8 cellular contexts compared by ENCODE assay signal in the genomic region with DNA sequence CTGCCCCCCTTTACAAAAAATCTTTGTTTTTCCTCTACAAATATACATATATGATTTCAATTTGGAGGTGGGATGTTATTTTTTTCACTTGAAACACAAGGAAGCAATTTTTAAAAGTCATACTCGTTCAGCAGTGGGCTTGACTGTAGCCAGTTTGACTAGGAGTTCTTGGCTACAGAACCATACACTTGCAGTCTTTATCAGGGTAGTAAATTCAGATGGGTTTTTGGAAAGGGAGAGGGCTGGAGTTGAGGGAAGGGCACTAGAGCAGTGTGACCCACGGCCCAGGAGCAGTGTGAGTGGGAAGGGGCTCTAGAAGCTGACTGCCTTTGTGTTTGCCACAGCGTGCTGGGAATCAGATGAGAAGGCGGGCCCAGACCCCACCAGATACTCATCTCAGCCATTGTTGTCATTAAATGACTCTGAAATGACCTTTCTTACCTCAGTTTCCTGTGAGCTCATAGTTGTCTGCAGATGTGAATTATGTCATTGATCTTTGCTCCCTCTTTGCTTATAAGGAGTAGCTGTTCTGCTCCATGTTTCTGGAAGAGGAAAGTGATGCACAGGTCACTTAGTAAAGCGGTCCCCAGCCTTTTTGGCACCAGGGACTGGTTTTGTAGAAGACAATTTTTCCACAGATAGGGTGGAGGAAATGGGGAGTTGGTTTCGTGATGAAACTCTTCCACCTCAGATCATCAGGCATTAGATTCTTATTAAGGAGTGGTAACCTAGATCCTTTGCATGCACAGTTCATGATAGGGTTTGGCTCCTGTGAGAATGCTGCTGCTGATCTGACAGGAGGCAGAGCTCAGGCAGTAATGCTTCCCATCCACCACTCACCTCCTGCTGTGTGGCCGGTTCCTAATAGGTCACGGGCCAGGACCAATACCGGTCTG.
DNase-seq lines count a peak whose midpoint lies in the region; ATAC-seq and TF ChIP-seq lines count a peak whose summit lies in the region.

No MANE protein-coding gene starts in this region.

- H3K4ac ChIP-seq in IMR-90 (ENCODE audit: low read depth, low read length), result peak overlapping the region; percentile 86

- peaks cover 5% of the 10 kb centered on the region for H3K9me3 Mint-ChIP-seq in activated CD8-positive, alpha-beta T cell treated with anti-CD3 and anti-CD28 coated beads for 36 hours

- peaks cover 46% of the 10 kb centered on the region for H3K9me1 ChIP-seq in IMR-90 (ENCODE audit: insufficient read depth, low read length)

- H4K8ac ChIP-seq in IMR-90 (ENCODE audit: low read depth in 2 of 2, low read length in 2 of 2), result peak overlapping the region; percentile 14 to 86; a peak in 3 of 4 replicates

- H3K9me3 ChIP-seq in IMR-90 (ENCODE audit: control insufficient read depth, insufficient read depth, low read length), result no peaks in the 10 kb centered on the region

- no TSS peak for BruUV-seq in IMR-90 (replicated peaks; lab: Mats Ljungman, UMichigan)

- TF ChIP-seq RAD21 in IMR-90 (IDR thresholded peaks at IDR 0.05; ENCODE audit: low read length), result no peak; the same call in 1 of the 2 replicates

- no peak overlapping the region for H3K4me3 ChIP-seq in IMR-90 (ENCODE audit: insufficient read depth, low read depth, low read length)

- peak overlapping the region; percentile 59 for H2BK20ac ChIP-seq in IMR-90 (ENCODE audit: low read depth, low read length)

- H2AK9ac ChIP-seq in IMR-90 (replicated peaks; ENCODE audit: low read depth, low read length, poor library complexity), result peak overlapping the region; percentile 68

- peak overlapping the region; percentile 97 for H3K18ac ChIP-seq in IMR-90 (ENCODE audit: low read depth, low read length)

- DNase-seq in IMR-90 (peak; percentile 91), foreskin keratinocyte (peak; percentile 63 to 78), NCI-H2196 treated with DMSO at 0.1 percent for 48 hours (lab: John Stamatoyannopoulos, UW; ENCODE audit: unreplicated experiment) (no peak), NCI-H526 (lab: John Stamatoyannopoulos, UW) (no peak), NCI-H2081 (lab: John Stamatoyannopoulos, UW) (no peak)
- peak; percentile 79 for DNase-seq in activated CD8-positive, alpha-beta T cell treated with anti-CD3 and anti-CD28 coated beads for 36 hours
- DNase-seq in stimulated activated CD4-positive, alpha-beta T cell treated with anti-CD3 and anti-CD28 coated beads, Interleukin-1b, Interleukin-23, amount 100 ng/mL, for 48 hours, result peak; percentile 72

- peak overlapping the region; percentile 91 for H2BK5ac ChIP-seq in IMR-90 (ENCODE audit: low read depth, low read length, poor library complexity, severe bottlenecking)

- no peak overlapping the region for H2AFZ ChIP-seq in IMR-90 (replicated peaks; ENCODE audit: low read length, poor library complexity)

- WGBS in IMR-90 (ENCODE audit: extremely low coverage in 2 of 2, insufficient read length in 1 of 2), 2 experiments, result 87% methylated on average over 3 of the region's 9 CpGs; no CpG with 5 or more reads in 1 of the 2 experiments

- TF ChIP-seq CTCF in IMR-90 (conservative IDR thresholded peaks at IDR 0.05; ENCODE audit: low read depth, low read length) (no peak), foreskin keratinocyte (conservative IDR thresholded peaks at IDR 0.05) (no peak)
- no peak for TF ChIP-seq CTCF in activated CD8-positive, alpha-beta T cell treated with anti-CD3 and anti-CD28 coated beads for 36 hours (IDR thresholded peaks at IDR 0.05)

- peak overlapping the region; percentile 75; the same call in 1 of the 2 replicates for H3K56ac ChIP-seq in IMR-90 (ENCODE audit: extremely low read depth, insufficient read depth, low read length)

- H3K36me3 ChIP-seq in IMR-90 (ENCODE audit: control insufficient read depth, insufficient read depth, low read length), result peaks cover 1% of the 10 kb centered on the region; the same call in 1 of the 2 replicates

- peaks cover 34% of the 10 kb centered on the region; the same call in 1 of the 2 replicates for H4K20me1 ChIP-seq in IMR-90 (ENCODE audit: insufficient read depth, low read length)

- H3K9ac ChIP-seq in IMR-90 (ENCODE audit: low read depth, low read length), result peak overlapping the region; percentile 57

- peak overlapping the region; percentile 71; the same call in 1 of the 2 replicates for H4K5ac ChIP-seq in IMR-90 (ENCODE audit: low read depth, low read length)

- H3K27ac ChIP-seq in IMR-90 (ENCODE audit: insufficient read depth, low read length) (peak overlapping the region; percentile 94), foreskin keratinocyte (peak overlapping the region; percentile 99)

- in situ Hi-C loops in IMR-90 (cut with MboI; ENCODE audit: low sequenced_read_pairs), result no loop called here

- H3K79me1 ChIP-seq in IMR-90 (ENCODE audit: low read depth in 1 of 2, low read length in 2 of 2), result peaks cover 59 to 82% of the 10 kb centered on the region in 2 experiments

- POLR2A ChIA-PET in IMR-90 (lab: Charles Lee; ENCODE audit: unreplicated experiment), result no interaction called here
- POLR2A ChIA-PET in activated CD8-positive, alpha-beta T cell treated with anti-CD3 and anti-CD28 coated beads for 36 hours (lab: Charles Lee), result interaction anchor here (0.9 to 9.1 kb wide), 6 partner anchors 9 to 25 kb away, joined by 3 to 100 read pairs (median 4); no protein-coding TSS in a partner anchor

- H3K14ac ChIP-seq in IMR-90 (replicated peaks; ENCODE audit: low read depth, low read length), result peak overlapping the region; percentile 76

- peak; percentile 57; the same call in 1 of the 2 replicates for TF ChIP-seq POLR2A in IMR-90 (IDR thresholded peaks at IDR 0.05; ENCODE audit: low read depth, low read length)

- no peaks in the 10 kb centered on the region for H3K27me3 Mint-ChIP-seq in activated CD8-positive, alpha-beta T cell treated with anti-CD3 and anti-CD28 coated beads for 36 hours

- H3K23ac ChIP-seq in IMR-90 (ENCODE audit: low read depth, low read length), result peak overlapping the region; percentile 22; the same call in 1 of the 2 replicates

- peak; percentile 24 for ATAC-seq in IMR-90 (ENCODE audit: low read depth)
- ATAC-seq in activated CD8-positive, alpha-beta T cell treated with anti-CD3 and anti-CD28 coated beads for 36 hours, result peak; percentile 32
- no peak for ATAC-seq in foreskin keratinocyte
- ATAC-seq in GM21529 (IDR thresholded peaks at IDR 0.05; ENCODE audit: unreplicated experiment), result no peak

- intact Hi-C loops in IMR-90 (cut with micrococcal nuclease), result loop anchor here (5.0 kb wide), 1 partner anchor 241 kb away; a partner anchor contains a TSS
- intact Hi-C loops in activated CD8-positive, alpha-beta T cell treated with anti-CD3 and anti-CD28 coated beads for 36 hours (cut with micrococcal nuclease), result loop anchor here (2.0 to 10.0 kb wide), 3 partner anchors 14 to 652 kb away; no protein-coding TSS in a partner anchor

- peak overlapping the region; percentile 88 for H2BK120ac ChIP-seq in IMR-90 (ENCODE audit: low read depth, low read length)

- peak overlapping the region; percentile 43 for H3K4me3 Mint-ChIP-seq in activated CD8-positive, alpha-beta T cell treated with anti-CD3 and anti-CD28 coated beads for 36 hours

- peaks cover 23% of the 10 kb centered on the region for H3K36me3 Mint-ChIP-seq in activated CD8-positive, alpha-beta T cell treated with anti-CD3 and anti-CD28 coated beads for 36 hours (ENCODE audit: low read depth)

- H2BK15ac ChIP-seq in IMR-90 (ENCODE audit: low read depth, low read length), result peak overlapping the region; percentile 47; the same call in 2 of the 3 replicates

- H3K27me3 ChIP-seq in IMR-90 (ENCODE audit: control insufficient read depth, insufficient read depth, low read length) (no peaks in the 10 kb centered on the region), foreskin keratinocyte (no peaks in the 10 kb centered on the region)

- H3K4me1 ChIP-seq in IMR-90 (ENCODE audit: control insufficient read depth, insufficient read depth, low read length) (peaks cover 35% of the 10 kb centered on the region), foreskin keratinocyte (peaks cover 78% of the 10 kb centered on the region)

- peak overlapping the region; percentile 86 for H4K91ac ChIP-seq in IMR-90 (ENCODE audit: insufficient read depth, low read depth, low read length)

- peak overlapping the region; percentile 75 for H3K4me2 ChIP-seq in IMR-90 (ENCODE audit: low read depth, low read length)

- dilution Hi-C loops in IMR-90 (cut with HindIII; ENCODE audit: low sequenced_read_pairs, unreplicated experiment), result no loop called here

- CTCF ChIA-PET in IMR-90 (lab: Yijun Ruan, JAX), result no interaction called here
- CTCF ChIA-PET in activated CD8-positive, alpha-beta T cell treated with anti-CD3 and anti-CD28 coated beads for 36 hours (lab: Charles Lee), result interaction anchor here (3.1 to 3.6 kb wide), 2 partner anchors 10 to 13 kb away, joined by 9 to 24 read pairs; no protein-coding TSS in a partner anchor

- H3K27ac Mint-ChIP-seq in activated CD8-positive, alpha-beta T cell treated with anti-CD3 and anti-CD28 coated beads for 36 hours, result peak overlapping the region; percentile 96

- peak overlapping the region; percentile 93 for H2AK5ac ChIP-seq in IMR-90 (ENCODE audit: low read depth, low read length)

- H3K4me1 Mint-ChIP-seq in activated CD8-positive, alpha-beta T cell treated with anti-CD3 and anti-CD28 coated beads for 36 hours (ENCODE audit: low read depth), result peaks cover 92% of the 10 kb centered on the region

TF ChIP-seq in IMR-90, 13 proteins besides CTCF, POLR2A, EP300 and RAD21:
- peak; percentile 48 for TF ChIP-seq FOS (IDR thresholded peaks at IDR 0.05; ENCODE audit: low read depth, low read length)
- TF ChIP-seq, protein P1, sequence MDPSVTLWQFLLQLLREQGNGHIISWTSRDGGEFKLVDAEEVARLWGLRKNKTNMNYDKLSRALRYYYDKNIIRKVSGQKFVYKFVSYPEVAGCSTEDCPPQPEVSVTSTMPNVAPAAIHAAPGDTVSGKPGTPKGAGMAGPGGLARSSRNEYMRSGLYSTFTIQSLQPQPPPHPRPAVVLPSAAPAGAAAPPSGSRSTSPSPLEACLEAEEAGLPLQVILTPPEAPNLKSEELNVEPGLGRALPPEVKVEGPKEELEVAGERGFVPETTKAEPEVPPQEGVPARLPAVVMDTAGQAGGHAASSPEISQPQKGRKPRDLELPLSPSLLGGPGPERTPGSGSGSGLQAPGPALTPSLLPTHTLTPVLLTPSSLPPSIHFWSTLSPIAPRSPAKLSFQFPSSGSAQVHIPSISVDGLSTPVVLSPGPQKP (IDR thresholded peaks at IDR 0.05; ENCODE audit: borderline replicate concordance, low read depth, low read length), result no peak
- TF ChIP-seq MAFK (IDR thresholded peaks at IDR 0.05; ENCODE audit: low read depth, low read length), result no peak
- 0 out of 2 replicates have a peak, but pooled peaks have one; percentile 82 for TF ChIP-seq CHD1 (IDR thresholded peaks at IDR 0.05; ENCODE audit: low read depth, low read length)
- no peak for TF ChIP-seq BHLHE40 (IDR thresholded peaks at IDR 0.05; ENCODE audit: low read depth, low read length)

Comparison
In these comparisons a context has a peak if more than half of its experiments do, and no peak if none do; other contexts are left out.
1. ATAC-seq: peak in IMR-90 (single experiment) and activated CD8-positive, alpha-beta T cell treated with anti-CD3 and anti-CD28 coated beads for 36 hours (single experiment); none in foreskin keratinocyte (single experiment) and GM21529 (single experiment).
2. DNase-seq: peak in IMR-90 (single experiment), activated CD8-positive, alpha-beta T cell treated with anti-CD3 and anti-CD28 coated beads for 36 hours (single experiment), foreskin keratinocyte (2 of 2) and stimulated activated CD4-positive, alpha-beta T cell treated with anti-CD3 and anti-CD28 coated beads, Interleukin-1b, Interleukin-23, amount 100 ng/mL, for 48 hours (single experiment); none in NCI-H2196 treated with DMSO at 0.1 percent for 48 hours (single experiment), NCI-H526 (0 of 2) and NCI-H2081 (0 of 2).